ENCODE assay signal across 18 cellular contexts in the genomic region with DNA sequence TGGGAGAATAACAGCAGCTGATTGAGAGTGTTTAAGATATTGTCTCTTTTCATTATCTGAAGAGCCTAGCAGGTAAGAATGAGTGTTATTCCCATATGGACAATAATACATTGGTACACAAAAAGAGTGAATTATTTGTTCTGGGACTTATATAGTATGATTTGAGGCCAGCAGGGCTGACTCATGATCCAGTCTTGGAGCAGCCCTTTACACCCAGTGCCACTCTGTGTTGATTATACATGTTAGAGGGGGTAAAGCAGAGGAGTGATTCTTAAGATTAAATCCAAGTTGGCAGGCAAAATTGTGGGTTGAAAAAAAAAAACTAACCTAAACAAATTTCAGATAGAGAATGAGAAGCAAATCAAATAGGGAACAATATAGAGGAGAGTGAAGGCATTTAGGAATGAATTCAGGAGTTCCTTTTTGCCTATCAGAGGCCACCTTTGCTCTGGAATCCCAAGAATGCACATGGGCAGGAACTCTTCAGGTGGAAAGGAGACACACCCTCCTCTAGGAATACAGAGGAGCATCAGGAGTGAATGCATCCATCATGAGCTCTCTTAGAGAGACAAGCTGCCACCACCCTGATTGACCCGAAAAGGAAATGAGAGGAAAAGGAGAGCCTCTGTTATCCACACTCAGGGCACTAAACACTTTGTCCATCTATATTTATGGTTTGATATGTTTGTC. TPM values are rescaled to one million over a fixed set of nuclear protein-coding genes. Genes with fewer than 3 reads are reported as not detected.
DNase-seq lines count a peak whose midpoint lies in the region; ATAC-seq and TF ChIP-seq lines count a peak whose summit lies in the region.
"Had no signal": no experiment of that assay in that cellular context is flagged by ENCODE, and none has a peak within 500 bp of the region (broad histone marks: within the 10 kb centered on the region; RNA-seq: fewer than 3 reads in every experiment).

No MANE protein-coding gene starts in this region.

- H3K4me2 ChIP-seq in H9 (ENCODE audit: insufficient read depth, insufficient read length, low read length): no peak overlapping the region

- H3K23me2 ChIP-seq in H9 (ENCODE audit: insufficient read length, low read depth, low read length, poor library complexity, severe bottlenecking): no peaks in the 10 kb centered on the region

- no peak overlapping the region for H3K23ac ChIP-seq in H9 (ENCODE audit: insufficient read length, low read depth, low read length)

- H3T11ph ChIP-seq in H9 (ENCODE audit: low read length): no peak overlapping the region

- H2BK20ac ChIP-seq in H9 (ENCODE audit: low read depth, low read length, poor library complexity, severe bottlenecking): no peak overlapping the region

- no CpG with 5 or more reads among the region's 1 CpG for WGBS in H9 (ENCODE audit: extremely low coverage, insufficient read length, low lambda C conversion rate)

- H3K36me3 ChIP-seq in RWPE2 (ENCODE audit: low read depth): no peaks in the 10 kb centered on the region

- H3K27ac Mint-ChIP-seq in H9: peak overlapping the region in 1 of 3 experiments; percentile 79; a peak in 4 of 7 replicates
- peak overlapping the region; percentile 31 for H3K27ac Mint-ChIP-seq in progenitor cell of endocrine pancreas
- H3K27ac Mint-ChIP-seq: B cell; CD4-positive, alpha-beta T cell; IgD-negative memory B cell had no signal

- no peak overlapping the region for H2BK120ac ChIP-seq in H9 (ENCODE audit: low read depth, low read length, poor library complexity, severe bottlenecking)

- no peak overlapping the region for H2AK5ac ChIP-seq in H9 (ENCODE audit: insufficient read length, low read length)

- no peak overlapping the region for H4K8ac ChIP-seq in H9 (replicated peaks; ENCODE audit: insufficient read length, low read depth, low read length)

- H3K4ac ChIP-seq in H9 (ENCODE audit: low read depth, low read length): no peak overlapping the region

- no peak overlapping the region for H4K5ac ChIP-seq in H9 (ENCODE audit: insufficient read length, low read depth, low read length)

- H3K79me2 ChIP-seq in H9 (ENCODE audit: insufficient read depth, low read length): no peaks in the 10 kb centered on the region

- H2AFZ ChIP-seq in H9 (ENCODE audit: low read length): no peak overlapping the region

- no peak overlapping the region for H3K56ac ChIP-seq in H9 (ENCODE audit: insufficient read length, low read depth, low read length)

- TF ChIP-seq CTCF in H9 (conservative IDR thresholded peaks at IDR 0.05): no peak
- TF ChIP-seq CTCF in RWPE2 (IDR thresholded peaks at IDR 0.05; ENCODE audit: poor library complexity, severe bottlenecking): no peak
- TF ChIP-seq CTCF in progenitor cell of endocrine pancreas (IDR thresholded peaks at IDR 0.05; ENCODE audit: unreplicated experiment): no peak

- H3K14ac ChIP-seq in H9 (ENCODE audit: insufficient read depth, low read length): no peak overlapping the region

- H3K27ac ChIP-seq in H9 (ENCODE audit: insufficient read length, low read depth, low read length) (no peak overlapping the region), RWPE2 (ENCODE audit: poor library complexity, severe bottlenecking) (peak overlapping the region; percentile 36)

- DNase-seq in H9 (peak; percentile 57), RWPE2 (ENCODE audit: low spot score) (no peak), iPS DF 19.7 (ENCODE audit: low read depth, low spot score) (peak; percentile 68), progenitor cell of endocrine pancreas (ENCODE audit: low spot score, unreplicated experiment) (no peak), NCI-H187 treated with DMSO at 0.1 percent for 48 hours (lab: John Stamatoyannopoulos, UW) (no peak)
- DNase-seq in activated CD4-positive, alpha-beta T cell treated with anti-CD3 and anti-CD28 coated beads for 4 hours: no peak
- DNase-seq: CD4-positive, alpha-beta T cell; DMS79 treated with DMSO at 0.1 percent for 48 hours; NCI-H1436; NCI-H2081; NCI-H2227 treated with DMSO at 0.1 percent for 48 hours; NCI-H526 treated with DMSO at 0.1 percent for 48 hours had no signal

- H3K9me3 Mint-ChIP-seq in H9 (no peaks in the 10 kb centered on the region), progenitor cell of endocrine pancreas (ENCODE audit: low read depth) (no peaks in the 10 kb centered on the region)
- H3K9me3 Mint-ChIP-seq: CD4-positive, alpha-beta T cell; IgD-negative memory B cell had no signal

- no peak overlapping the region for H3K4me3 ChIP-seq in RWPE2 (ENCODE audit: severe bottlenecking)

- H2BK5ac ChIP-seq in H9 (ENCODE audit: insufficient read length, low read length): no peak overlapping the region

- H3K27me3 Mint-ChIP-seq in H9 (ENCODE audit: low read depth): no peaks in the 10 kb centered on the region
- H3K27me3 Mint-ChIP-seq in progenitor cell of endocrine pancreas: no peaks in the 10 kb centered on the region

- H3K18ac ChIP-seq in H9 (ENCODE audit: insufficient read length, low read depth, low read length): no peak overlapping the region

- H3K9ac ChIP-seq in H9 (ENCODE audit: extremely low read depth, insufficient read length, low read length): no peak overlapping the region

- H3K27me3 ChIP-seq in H9 (ENCODE audit: insufficient read depth, low read length) (no peaks in the 10 kb centered on the region), RWPE2 (ENCODE audit: insufficient read depth, poor library complexity, severe bottlenecking) (no peaks in the 10 kb centered on the region)

- no peak overlapping the region for H2BK15ac ChIP-seq in H9 (ENCODE audit: low read depth, low read length)

- H3K79me1 ChIP-seq in H9 (ENCODE audit: insufficient read depth, low read depth, low read length, poor library complexity, severe bottlenecking): no peaks in the 10 kb centered on the region

- H2BK12ac ChIP-seq in H9 (ENCODE audit: insufficient read length, low read depth, low read length): no peak overlapping the region

- H3K9me3 ChIP-seq in H9 (ENCODE audit: control insufficient read depth, low read depth, low read length) (no peaks in the 10 kb centered on the region), RWPE2 (ENCODE audit: severe bottlenecking) (no peaks in the 10 kb centered on the region)

- peaks cover 3% of the 10 kb centered on the region; the same call in 1 of the 2 replicates for H3K4me1 ChIP-seq in H9 (ENCODE audit: insufficient read depth, low read length)
- H3K4me1 ChIP-seq in RWPE2 (ENCODE audit: insufficient read depth, poor library complexity, severe bottlenecking): peaks cover 5% of the 10 kb centered on the region

- H3K4me3 Mint-ChIP-seq in H9 (no peak overlapping the region), progenitor cell of endocrine pancreas (ENCODE audit: low read depth) (no peak overlapping the region)
- H3K4me3 Mint-ChIP-seq: B cell; CD4-positive, alpha-beta T cell; IgD-negative memory B cell had no signal

- ATAC-seq in RWPE2 (ENCODE audit: low read depth) (peak; percentile 97), HG03139 (IDR thresholded peaks at IDR 0.05; ENCODE audit: unreplicated experiment) (no peak), GM21360 (IDR thresholded peaks at IDR 0.05; ENCODE audit: unreplicated experiment) (no peak)

- H3K36me3 Mint-ChIP-seq in H9 (ENCODE audit: insufficient read depth in 1 of 3, low read depth in 3 of 3) (no peaks in the 10 kb centered on the region), progenitor cell of endocrine pancreas (ENCODE audit: insufficient read depth) (no peaks in the 10 kb centered on the region)
- H3K36me3 Mint-ChIP-seq: IgD-negative memory B cell had no signal

- H3K4me1 Mint-ChIP-seq in H9 (peaks cover 16 to 17% of the 10 kb centered on the region in 2 experiments), progenitor cell of endocrine pancreas (ENCODE audit: low read depth) (peaks cover 15% of the 10 kb centered on the region)
- H3K4me1 Mint-ChIP-seq: B cell, IgD-negative memory B cell had no signal

- no peak overlapping the region for H4K91ac ChIP-seq in H9 (ENCODE audit: insufficient read length, low read depth, low read length)

- H4K20me1 ChIP-seq in H9 (ENCODE audit: control insufficient read depth, insufficient read depth, insufficient read length): no peaks in the 10 kb centered on the region

RNA-seq across cellular contexts. Expression of gene MRGPRX1, which starts 19.2 kb away (rescaled TPM):
- total RNA-seq in H9 (2021) (not detected in 2 replicates), progenitor cell of endocrine pancreas (not detected in 2 replicates)
- total RNA-seq: B cell; CD4-positive, alpha-beta T cell; H4; OCI-LY7 had no signal

Comparison
In these comparisons a context has a peak if more than half of its experiments do, and no peak if none do; other contexts are left out.
1. DNase-seq: peak in H9 (single experiment) and iPS DF 19.7 (single experiment); none in RWPE2 (single experiment), progenitor cell of endocrine pancreas (single experiment), activated CD4-positive, alpha-beta T cell treated with anti-CD3 and anti-CD28 coated beads for 4 hours (0 of 2) and NCI-H187 treated with DMSO at 0.1 percent for 48 hours (single experiment).